ENCODE assay signal across 32 cellular contexts in the genomic region with DNA sequence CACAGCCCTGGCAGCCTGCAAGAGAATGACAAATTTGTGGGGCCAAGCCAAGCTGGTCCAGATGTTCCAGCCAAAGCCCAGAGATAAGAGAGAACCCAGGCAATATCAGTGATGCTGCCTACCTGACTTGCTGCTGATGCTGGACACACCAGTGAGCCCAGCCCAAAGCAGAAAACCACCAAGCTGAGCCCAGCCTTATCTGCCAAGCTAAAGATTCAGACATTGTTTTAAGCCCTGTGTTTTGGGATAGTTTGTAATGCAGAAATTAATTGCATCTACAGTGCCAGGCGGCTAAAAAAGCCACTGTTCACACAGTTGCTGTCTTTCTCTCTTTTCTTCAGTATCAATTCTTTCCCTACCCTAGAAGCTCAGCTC. TPM values are rescaled to one million over a fixed set of nuclear protein-coding genes. Genes with fewer than 3 reads are reported as not detected.
"Had no signal": no experiment of that assay in that cellular context is flagged by ENCODE, and none has a peak within 500 bp of the region (broad histone marks: within the 10 kb centered on the region; RNA-seq: fewer than 3 reads in every experiment).

No MANE protein-coding gene starts in this region.

- H3K27me3 ChIP-seq: cardiac muscle cell, MG63, Peyer's patch had no signal

- H3K4me1 Mint-ChIP-seq: activated CD4-positive, alpha-beta T cell treated with anti-CD3 and anti-CD28 coated beads, Interleukin-2, amount 10 ng/mL, durations not matched to agents 24 days and 14 days; activated naive CD8-positive, alpha-beta T cell treated with anti-CD3 and anti-CD28 coated beads for 36 hours; activated T-helper 17 cell treated with anti-CD3 and anti-CD28 coated beads, Interleukin-2, amount 50 U/mL, for 72 hours had no signal

- H3K27ac Mint-ChIP-seq: activated CD4-positive, alpha-beta T cell treated with anti-CD3 and anti-CD28 coated beads, Interleukin-2, amount 10 ng/mL, durations not matched to agents 24 days and 14 days; activated CD8-positive, alpha-beta T cell treated with anti-CD3 and anti-CD28 coated beads for 36 hours; activated naive CD8-positive, alpha-beta T cell treated with anti-CD3 and anti-CD28 coated beads for 36 hours; activated T-cell treated with anti-CD3 and anti-CD28 coated beads, Interleukin-2, amount 50 U/mL, for 72 hours; activated T-helper 17 cell treated with anti-CD3 and anti-CD28 coated beads, Interleukin-2, amount 50 U/mL, for 72 hours had no signal

- H3K36me3 Mint-ChIP-seq: activated naive CD8-positive, alpha-beta T cell treated with anti-CD3 and anti-CD28 coated beads for 36 hours had no signal

- FAIRE-seq: TTC549 had no signal

- H3K27ac ChIP-seq: cardiac muscle cell, Peyer's patch had no signal

- H3K4me3 Mint-ChIP-seq: activated CD4-positive, alpha-beta T cell treated with anti-CD3 and anti-CD28 coated beads, Interleukin-2, amount 10 ng/mL, durations not matched to agents 24 days and 14 days; activated CD8-positive, alpha-beta T cell treated with anti-CD3 and anti-CD28 coated beads for 36 hours; activated naive CD8-positive, alpha-beta T cell treated with anti-CD3 and anti-CD28 coated beads for 36 hours; activated T-cell treated with anti-CD3 and anti-CD28 coated beads, Interleukin-2, amount 50 U/mL, for 72 hours; activated T-helper 17 cell treated with anti-CD3 and anti-CD28 coated beads, Interleukin-2, amount 50 U/mL, for 72 hours had no signal

- ATAC-seq: activated CD8-positive, alpha-beta T cell treated with anti-CD3 and anti-CD28 coated beads for 36 hours; activated T-cell treated with anti-CD3 and anti-CD28 coated beads, Interleukin-2, amount 50 U/mL, for 72 hours; activated T-helper 17 cell treated with anti-CD3 and anti-CD28 coated beads, Interleukin-2, amount 50 U/mL, for 72 hours; PC-3 had no signal

- H3K9me3 Mint-ChIP-seq: activated CD8-positive, alpha-beta T cell treated with anti-CD3 and anti-CD28 coated beads for 36 hours; activated T-helper 17 cell treated with anti-CD3 and anti-CD28 coated beads, Interleukin-2, amount 50 U/mL, for 72 hours had no signal

- DNase-seq: activated CD4-positive, alpha-beta T cell treated with anti-CD3 and anti-CD28 coated beads, Interleukin-2, amount 10 ng/mL, durations not matched to agents 24 days and 14 days; activated CD4-positive, alpha-beta T cell treated with anti-CD3 and anti-CD28 coated beads, Interleukin-2, amount 50 U/mL, for 4 hours; activated CD8-positive, alpha-beta T cell treated with anti-CD3 and anti-CD28 coated beads for 36 hours; activated effector memory CD4-positive, alpha-beta T cell treated with anti-CD3 and anti-CD28 coated beads, Interleukin-2, amount 50 U/mL, for 16 hours; activated naive CD4-positive, alpha-beta T cell; activated naive CD4-positive, alpha-beta T cell treated with anti-CD3 and anti-CD28 coated beads, Interleukin-2, amount 50 U/mL, for 16 hours; activated naive CD8-positive, alpha-beta T cell treated with anti-CD3 and anti-CD28 coated beads for 36 hours; activated T-cell treated with anti-CD3 and anti-CD28 coated beads, Interleukin-2, amount 50 U/mL, for 1 hour; activated T-cell treated with anti-CD3 and anti-CD28 coated beads, Interleukin-2, amount 50 U/mL, for 72 hours; amniotic stem cell; Kasumi-1; KG1; MG63; NCI-H1092; NCI-H1436 treated with DMSO at 0.1 percent for 48 hours; NCI-H1694 treated with DMSO at 0.1 percent for 48 hours; NCI-H2029; NCI-H345; NCI-H524 treated with DMSO at 0.1 percent for 48 hours; PC-3; Peyer's patch; RPMI8226; SW 1271; T-helper 1 cell; T1000 had no signal

- H3K4me3 ChIP-seq: cardiac muscle cell, MG63, Peyer's patch had no signal

- H3K36me3 ChIP-seq: cardiac muscle cell, MG63 had no signal

- H3K9me3 ChIP-seq: MG63, Peyer's patch had no signal

- H3K27me3 Mint-ChIP-seq: activated CD4-positive, alpha-beta T cell treated with anti-CD3 and anti-CD28 coated beads, Interleukin-2, amount 10 ng/mL, durations not matched to agents 24 days and 14 days; activated CD8-positive, alpha-beta T cell treated with anti-CD3 and anti-CD28 coated beads for 36 hours; activated T-helper 17 cell treated with anti-CD3 and anti-CD28 coated beads, Interleukin-2, amount 50 U/mL, for 72 hours had no signal

RNA-seq across cellular contexts. Expression of a gene that starts 8.0 kb away (rescaled TPM):
- total RNA-seq: activated CD4-positive, alpha-beta T cell treated with anti-CD3 and anti-CD28 coated beads, Interleukin-2, amount 10 ng/mL, durations not matched to agents 24 days and 14 days; activated CD8-positive, alpha-beta memory T cell treated with anti-CD3 and anti-CD28 coated beads for 36 hours; activated CD8-positive, alpha-beta T cell treated with anti-CD3 and anti-CD28 coated beads for 36 hours; activated naive CD8-positive, alpha-beta T cell treated with anti-CD3 and anti-CD28 coated beads for 36 hours; activated T-cell treated with anti-CD3 and anti-CD28 coated beads, Interleukin-2, amount 50 U/mL, for 72 hours; activated T-helper 17 cell treated with anti-CD3 and anti-CD28 coated beads, Interleukin-2, amount 50 U/mL, for 72 hours; aorta; NCI-H460; PC-3; Peyer's patch; T-helper 2 cell treated with Interferon-gamma antibody and Interleukin-4, amounts not matched to agents 100 ng/mL and 5 ng/mL, for 36 hours had no signal
- polyA plus RNA-seq: aorta had no signal
